15 cellular contexts compared by ENCODE assay signal in the genomic region with DNA sequence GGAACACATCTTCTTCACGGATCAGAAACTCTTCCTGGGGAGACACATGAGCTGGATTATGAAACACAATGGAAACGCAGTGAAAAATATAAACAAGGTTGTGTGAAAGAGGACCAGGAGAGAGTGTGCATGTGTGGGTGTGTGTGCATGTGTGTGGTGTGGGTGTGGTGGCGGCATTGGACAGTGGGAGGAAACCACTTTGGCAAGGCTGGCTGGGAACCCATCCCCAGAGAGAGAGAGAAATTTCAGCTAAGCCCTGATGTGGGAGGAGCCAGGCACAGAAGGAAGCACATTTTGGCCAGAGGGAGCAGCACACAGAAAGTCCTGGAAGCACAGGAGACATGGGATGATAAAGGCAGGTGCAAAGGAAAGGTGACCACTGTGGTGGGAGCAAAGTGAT.
"Had no signal": no experiment of that assay in that cellular context is flagged by ENCODE, and none has a peak within 500 bp of the region (broad histone marks: within the 10 kb centered on the region; RNA-seq: fewer than 3 reads in every experiment).

No MANE protein-coding gene starts in this region.

- H3K4me3 ChIP-seq: heart right ventricle, tibial artery had no signal

- H3K4me1 ChIP-seq: foreskin keratinocyte, heart right ventricle, parathyroid adenoma, tibial artery had no signal

- H3K9me3 ChIP-seq: heart right ventricle, tibial artery had no signal

- H3K9ac ChIP-seq: parathyroid adenoma had no signal

- H3K79me2 ChIP-seq: parathyroid adenoma had no signal

- H3K27me3 ChIP-seq: brain microvascular endothelial cell, tibial artery had no signal

- ATAC-seq: activated T-cell treated with anti-CD3 and anti-CD28 coated beads, Interleukin-2, amount 50 U/mL, for 72 hours; foreskin keratinocyte had no signal

- H2AFZ ChIP-seq: parathyroid adenoma had no signal

- H3K36me3 ChIP-seq: brain microvascular endothelial cell, heart right ventricle, tibial artery had no signal

- DNase-seq: activated CD4-positive, alpha-beta memory T cell treated with anti-CD3 and anti-CD28 coated beads, Interleukin-2, amount 10 ng/mL, durations not matched to agents 7 days and 5 days; activated CD4-positive, alpha-beta T cell treated with anti-CD3 and anti-CD28 coated beads for 1 hour; activated gamma-delta T cell treated with Interleukin-2 at 50 U/mL for 16 hours; activated naive CD8-positive, alpha-beta T cell treated with anti-CD3 and anti-CD28 coated beads for 36 hours; activated T-cell treated with anti-CD3 and anti-CD28 coated beads, Interleukin-2, amount 50 U/mL, for 72 hours; brain microvascular endothelial cell; cerebellar nuclear complex; foreskin keratinocyte; heart right ventricle; kidney; midbrain; retina; small intestine; tibial artery had no signal

- H3K27ac ChIP-seq: brain microvascular endothelial cell, foreskin keratinocyte, heart right ventricle, parathyroid adenoma, tibial artery had no signal
